Comparison of ENCODE assay signal across 1 cellular context in genomic region chr19:54173951-54174817, GRCh38.
TF ChIP-seq lines count a peak whose summit lies in the region.

No MANE protein-coding gene starts in this region.

TF ChIP-seq in HCT116, 20 proteins besides CTCF, POLR2A, EP300 and RAD21:
- no peak for TF ChIP-seq EZH2 (IDR thresholded peaks at IDR 0.05)
